ENCODE assay signal across 1 cellular context in the genomic region with DNA sequence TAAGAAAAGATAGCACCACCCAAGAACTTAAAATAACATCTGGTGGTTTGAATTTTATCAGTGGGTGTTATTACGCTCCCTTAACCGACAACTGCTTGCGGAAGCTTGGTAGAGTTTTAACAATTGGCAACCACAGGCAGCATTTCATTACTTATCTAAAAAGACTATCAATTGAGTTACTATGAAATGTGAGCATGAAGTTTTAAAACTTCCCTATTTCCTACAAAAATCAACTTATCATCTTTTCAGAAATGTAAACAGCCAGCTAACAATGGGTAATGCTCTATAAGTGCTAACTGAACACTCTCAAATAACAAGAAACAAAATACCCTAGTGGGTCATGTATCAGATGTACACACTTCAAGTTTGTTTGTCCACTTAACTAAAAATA.
TF ChIP-seq lines count a peak whose summit lies in the region.

No MANE protein-coding gene starts in this region.

TF ChIP-seq in GM12878, 131 proteins besides CTCF, POLR2A, EP300 and RAD21 (continued from another document):
- TF ChIP-seq IRF5 (IDR thresholded peaks at IDR 0.05; ENCODE audit: borderline replicate concordance) = no peak
- no peak for TF ChIP-seq KAT2A (conservative IDR thresholded peaks at IDR 0.05; ENCODE audit: control insufficient read depth, low read depth, low read length)
- no peak for TF ChIP-seq STAT3 (IDR thresholded peaks at IDR 0.05; ENCODE audit: low read depth, low read length)
- TF ChIP-seq CBX3 (IDR thresholded peaks at IDR 0.05; ENCODE audit: borderline replicate concordance, low read depth) = no peak
- no peak for TF ChIP-seq MYC (IDR thresholded peaks at IDR 0.05; ENCODE audit: insufficient read depth, insufficient read length, insufficient replicate concordance, low read length, severe bottlenecking)
- no peak for TF ChIP-seq BCL3 (IDR thresholded peaks at IDR 0.05; ENCODE audit: borderline replicate concordance, insufficient read depth, low read depth, low read length, poor library complexity, severe bottlenecking)
- TF ChIP-seq SP1 (IDR thresholded peaks at IDR 0.05; ENCODE audit: low read depth, low read length) = no peak
- no peak for TF ChIP-seq EZH2 (IDR thresholded peaks at IDR 0.05; ENCODE audit: borderline replicate concordance, control insufficient read depth, low read depth, low read length)
- 0 out of 2 replicates have a peak, but pooled peaks have one; percentile 1 for TF ChIP-seq CHD2 (IDR thresholded peaks at IDR 0.05; ENCODE audit: borderline replicate concordance, low read depth, low read length)
- 0 out of 2 replicates have a peak, but pooled peaks have one; percentile 34 for TF ChIP-seq RELB (IDR thresholded peaks at IDR 0.05; ENCODE audit: low read depth)
- TF ChIP-seq SREBF1 (IDR thresholded peaks at IDR 0.05; ENCODE audit: low read length) = no peak
- no peak for TF ChIP-seq ZNF24 (IDR thresholded peaks at IDR 0.05)
- TF ChIP-seq YBX1 (IDR thresholded peaks at IDR 0.05) = no peak
- TF ChIP-seq TBL1XR1 (IDR thresholded peaks at IDR 0.05; ENCODE audit: low read depth, low read length) = no peak
